In genomic region chr2:10325278-10326145, GRCh38 we compare ENCODE assay signal across 11 cellular contexts. TPM values are rescaled to one million over a fixed set of nuclear protein-coding genes. Genes with fewer than 3 reads are reported as not detected.
DNase-seq lines count a peak whose midpoint lies in the region; ATAC-seq and TF ChIP-seq lines count a peak whose summit lies in the region.
"Had no signal": no experiment of that assay in that cellular context is flagged by ENCODE, and none has a peak within 500 bp of the region (broad histone marks: within the 10 kb centered on the region; RNA-seq: fewer than 3 reads in every experiment).

No MANE protein-coding gene starts in this region.

- H3K27ac Mint-ChIP-seq in natural killer cell treated with Interleukin-12 subunit alpha and Interleukin-12 subunit beta and Interleukin-15 and Interleukin-18, amount 100 ng/mL, for 72 hours, result no peak overlapping the region
- H3K27ac Mint-ChIP-seq in natural killer cell, result no peak overlapping the region

- no peaks in the 10 kb centered on the region for H3K36me3 Mint-ChIP-seq in natural killer cell treated with Interleukin-12 subunit alpha and Interleukin-12 subunit beta and Interleukin-15 and Interleukin-18, amount 100 ng/mL, for 72 hours
- H3K36me3 Mint-ChIP-seq in natural killer cell, result no peaks in the 10 kb centered on the region

- peaks cover 10 to 36% of the 10 kb centered on the region in 2 donors for H3K4me1 Mint-ChIP-seq in natural killer cell treated with Interleukin-12 subunit alpha and Interleukin-12 subunit beta and Interleukin-15 and Interleukin-18, amount 100 ng/mL, for 72 hours (ENCODE audit: low read depth in 2 of 2)
- peaks cover 42 to 60% of the 10 kb centered on the region in 2 donors for H3K4me1 Mint-ChIP-seq in natural killer cell

- no peak for ATAC-seq in natural killer cell treated with Interleukin-12 subunit alpha and Interleukin-12 subunit beta and Interleukin-15 and Interleukin-18, amount 100 ng/mL, for 72 hours
- ATAC-seq in natural killer cell, result no peak
- ATAC-seq in upper lobe of right lung, result peak; percentile 77
- ATAC-seq in HG02642 (IDR thresholded peaks at IDR 0.05; ENCODE audit: poor library complexity, unreplicated experiment), result no peak
- ATAC-seq in GM18502 (IDR thresholded peaks at IDR 0.05; ENCODE audit: poor library complexity, unreplicated experiment), result no peak
- ATAC-seq in HG03442 (IDR thresholded peaks at IDR 0.05; ENCODE audit: unreplicated experiment), result no peak

- intact Hi-C loops in natural killer cell (cut with micrococcal nuclease) (no loop called here), upper lobe of right lung (cut with DNase I) (no loop called here)

- H3K4me1 ChIP-seq in upper lobe of right lung, result peaks cover 68% of the 10 kb centered on the region

- H3K4me3 Mint-ChIP-seq in natural killer cell treated with Interleukin-12 subunit alpha and Interleukin-12 subunit beta and Interleukin-15 and Interleukin-18, amount 100 ng/mL, for 72 hours, result no peak overlapping the region
- H3K4me3 Mint-ChIP-seq in natural killer cell, result no peak overlapping the region

- no peaks in the 10 kb centered on the region for H3K27me3 Mint-ChIP-seq in natural killer cell treated with Interleukin-12 subunit alpha and Interleukin-12 subunit beta and Interleukin-15 and Interleukin-18, amount 100 ng/mL, for 72 hours
- H3K27me3 Mint-ChIP-seq in natural killer cell (ENCODE audit: low read depth in 2 of 2), result no peaks in the 10 kb centered on the region

- peak overlapping the region; percentile 30 for H3K27ac ChIP-seq in upper lobe of right lung

- peak; percentile 49 for DNase-seq in natural killer cell treated with Interleukin-12 subunit alpha and Interleukin-12 subunit beta and Interleukin-15 and Interleukin-18, amount 100 ng/mL, for 72 hours (ENCODE audit: low spot score)
- DNase-seq in natural killer cell (no peak), NCI-H510A (lab: John Stamatoyannopoulos, UW) (peak; percentile 92), islet precursor cell (peak; percentile 49), upper lobe of right lung (peak; percentile 75)
- DNase-seq: activated CD4-positive, alpha-beta T cell treated with anti-CD3 and anti-CD28 coated beads for 48 hours; amniotic stem cell; stimulated activated CD4-positive, alpha-beta T cell treated with anti-CD3 and anti-CD28 coated beads, Interleukin-4, amount 100 ng/mL, for 4 hours had no signal

- TF ChIP-seq CTCF in natural killer cell (IDR thresholded peaks at IDR 0.05) (no peak), upper lobe of right lung (IDR thresholded peaks at IDR 0.05) (no peak)

- no peaks in the 10 kb centered on the region for H3K36me3 ChIP-seq in upper lobe of right lung

- no peaks in the 10 kb centered on the region for H3K9me3 ChIP-seq in upper lobe of right lung

- no peak overlapping the region for H3K4me3 ChIP-seq in upper lobe of right lung

- no peaks in the 10 kb centered on the region for H3K27me3 ChIP-seq in upper lobe of right lung

- H3K9me3 Mint-ChIP-seq in natural killer cell treated with Interleukin-12 subunit alpha and Interleukin-12 subunit beta and Interleukin-15 and Interleukin-18, amount 100 ng/mL, for 72 hours, result no peaks in the 10 kb centered on the region
- no peaks in the 10 kb centered on the region for H3K9me3 Mint-ChIP-seq in natural killer cell

RNA-seq across cellular contexts. Expression of gene HPCAL1, which starts 22.8 kb away (rescaled TPM):
- 10 to 100 TPM; 13.8 to 19.0 TPM for total RNA-seq in natural killer cell treated with Interleukin-12 subunit alpha and Interleukin-12 subunit beta and Interleukin-15 and Interleukin-18, amount 100 ng/mL, for 72 hours
- total RNA-seq in natural killer cell (10 to 100 TPM; 31.1 to 45.2 (median 39.8) TPM), upper lobe of right lung (160 TPM)
